In the genomic region with DNA sequence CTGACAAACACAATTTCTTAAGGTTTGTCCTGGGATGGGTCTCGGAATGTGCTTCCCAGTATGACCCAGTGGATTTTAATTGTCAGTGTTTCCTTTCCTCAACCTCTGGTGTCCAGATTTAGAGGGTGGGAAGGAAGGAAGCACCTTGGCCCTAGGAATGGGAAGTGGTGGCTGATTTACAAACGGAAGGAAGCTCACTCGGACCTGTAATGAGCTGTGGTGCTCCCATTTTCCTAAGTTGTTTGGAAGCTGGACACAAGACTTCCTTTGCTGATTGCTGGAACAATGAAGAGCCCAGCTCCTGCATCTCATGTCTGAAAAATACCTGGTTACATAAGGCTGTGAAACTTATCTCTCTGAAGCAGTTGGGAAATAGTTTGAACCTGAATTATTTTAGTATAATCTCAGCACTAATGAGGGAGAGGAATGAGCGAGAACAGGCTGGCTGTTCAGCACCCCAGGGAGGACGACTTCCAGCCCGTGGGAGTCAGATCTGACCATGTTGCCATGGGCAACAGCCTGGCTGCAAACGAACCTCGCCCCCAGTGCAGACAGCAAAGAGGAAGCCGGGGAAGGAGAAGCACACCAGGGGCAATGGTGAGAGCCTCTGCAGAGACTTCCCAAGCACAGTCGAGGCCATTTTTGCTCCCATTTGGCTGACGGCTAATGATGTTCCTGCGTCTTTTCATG, we compare ENCODE assay signal across 10 cellular contexts.
A peak's percentile ranks its signal among the peaks of the same experiment; 100 is the strongest.
DNase-seq lines count a peak whose midpoint lies in the region; ATAC-seq and TF ChIP-seq lines count a peak whose summit lies in the region.
"Had no signal": no experiment of that assay in that cellular context is flagged by ENCODE, and none has a peak within 500 bp of the region (broad histone marks: within the 10 kb centered on the region; RNA-seq: fewer than 3 reads in every experiment).

No MANE protein-coding gene starts in this region.

- no peak for TF ChIP-seq CTCF in GM13976 (IDR thresholded peaks at IDR 0.05; ENCODE audit: borderline replicate concordance, control extremely low read depth, extremely low read depth, insufficient read depth, missing control alignments)
- no peak for TF ChIP-seq CTCF in heart right ventricle (IDR thresholded peaks at IDR 0.05)
- TF ChIP-seq CTCF in nephron (IDR thresholded peaks at IDR 0.05; ENCODE audit: unreplicated experiment in 3 of 3) = no peak
- no peak for TF ChIP-seq CTCF in HFFc6 (IDR thresholded peaks at IDR 0.05)

- peak overlapping the region in 7 of 10 donors; percentile 27 to 76 (median 38) for H3K27ac ChIP-seq in heart right ventricle

- peak overlapping the region; percentile 9 to 46 (median 18) for H3K4me3 Mint-ChIP-seq in nephron
- H3K4me3 Mint-ChIP-seq in HFFc6 = no peak overlapping the region
- H3K4me3 Mint-ChIP-seq: activated B cell treated with CpG ODN at 0.5 μM for 24 hours had no signal

- no peaks in the 10 kb centered on the region for H3K36me3 ChIP-seq in heart right ventricle

- no peaks in the 10 kb centered on the region for H3K9me3 ChIP-seq in heart right ventricle

- H3K4me1 ChIP-seq in heart right ventricle = peaks cover 0 to 74% (median 25%) of the 10 kb centered on the region in 9 donors

- 31 to 41% methylated on average over 12 of the region's 12 CpGs for WGBS in heart right ventricle, 2 donors

- peaks cover 9% of the 10 kb centered on the region for H3K9me3 Mint-ChIP-seq in nephron
- peaks cover 16% of the 10 kb centered on the region for H3K9me3 Mint-ChIP-seq in HFFc6
- H3K9me3 Mint-ChIP-seq: activated B cell treated with CpG ODN at 0.5 μM for 24 hours had no signal

- in situ Hi-C loops in GM13976 (cut with MboI; ENCODE audit: low sequenced_read_pairs, unreplicated experiment) = no loop called here

- intact Hi-C loops in heart right ventricle (cut with DNase I) = no loop called here
- intact Hi-C loops in posterior vena cava (cut with DNase I) = no loop called here

- peak in 7 of 8 donors; percentile 52 to 78 (median 61) for ATAC-seq in heart right ventricle

- H3K36me3 Mint-ChIP-seq in nephron (ENCODE audit: low read depth) = peaks cover 15% of the 10 kb centered on the region
- H3K36me3 Mint-ChIP-seq in HFFc6 (ENCODE audit: low read depth) = no peaks in the 10 kb centered on the region

- H3K4me1 Mint-ChIP-seq in nephron (peaks cover 28% of the 10 kb centered on the region), HFFc6 (ENCODE audit: low read depth) (no peaks in the 10 kb centered on the region)
- H3K4me1 Mint-ChIP-seq: activated B cell treated with CpG ODN at 0.5 μM for 24 hours had no signal

- H3K27ac Mint-ChIP-seq in nephron (peak overlapping the region; percentile 78 to 91 (median 86)), HFFc6 (no peak overlapping the region)
- H3K27ac Mint-ChIP-seq: activated B cell treated with CpG ODN at 0.5 μM for 24 hours had no signal

- H3K27me3 Mint-ChIP-seq in nephron (ENCODE audit: low read depth) = peaks cover 15% of the 10 kb centered on the region
- peaks cover 11% of the 10 kb centered on the region for H3K27me3 Mint-ChIP-seq in HFFc6 (ENCODE audit: insufficient read depth)

- DNase-seq in GM13976 (ENCODE audit: low spot score) (peak; percentile 62), RPMI7951 (ENCODE audit: low read depth) (peak; percentile 6), heart right ventricle (peak; percentile 41 to 68), HFFc6 (no peak), SK-N-DZ (ENCODE audit: low spot score) (no peak), posterior vena cava (ENCODE audit: low spot score) (no peak), NCI-H1105 (lab: John Stamatoyannopoulos, UW) (no peak)
- DNase-seq: activated B cell treated with CpG ODN at 0.5 μM for 24 hours, COR-L47 had no signal

- no peaks in the 10 kb centered on the region for H3K27me3 ChIP-seq in heart right ventricle

- H3K4me3 ChIP-seq in heart right ventricle = peak overlapping the region in 1 of 10 donors; percentile 11

Comparison
In these comparisons a context has a peak if more than half of its experiments do, and no peak if none do; other contexts are left out.
1. DNase-seq: peak in GM13976 (single experiment), RPMI7951 (single experiment) and heart right ventricle (2 of 2); none in HFFc6 (single experiment), SK-N-DZ (single experiment), posterior vena cava (single experiment) and NCI-H1105 (single experiment).